In genomic region chr1:100037665-100038400, GRCh38 we compare ENCODE assay signal across 1 cellular context.
A peak's percentile ranks its signal among the peaks of the same experiment; 100 is the strongest.
TF ChIP-seq lines count a peak whose summit lies in the region.

No MANE protein-coding gene starts in this region.

TF ChIP-seq in K562, 482 proteins besides CTCF, POLR2A, EP300 and RAD21 (continued from another document and continues in another):
- TF ChIP-seq, protein P1, sequence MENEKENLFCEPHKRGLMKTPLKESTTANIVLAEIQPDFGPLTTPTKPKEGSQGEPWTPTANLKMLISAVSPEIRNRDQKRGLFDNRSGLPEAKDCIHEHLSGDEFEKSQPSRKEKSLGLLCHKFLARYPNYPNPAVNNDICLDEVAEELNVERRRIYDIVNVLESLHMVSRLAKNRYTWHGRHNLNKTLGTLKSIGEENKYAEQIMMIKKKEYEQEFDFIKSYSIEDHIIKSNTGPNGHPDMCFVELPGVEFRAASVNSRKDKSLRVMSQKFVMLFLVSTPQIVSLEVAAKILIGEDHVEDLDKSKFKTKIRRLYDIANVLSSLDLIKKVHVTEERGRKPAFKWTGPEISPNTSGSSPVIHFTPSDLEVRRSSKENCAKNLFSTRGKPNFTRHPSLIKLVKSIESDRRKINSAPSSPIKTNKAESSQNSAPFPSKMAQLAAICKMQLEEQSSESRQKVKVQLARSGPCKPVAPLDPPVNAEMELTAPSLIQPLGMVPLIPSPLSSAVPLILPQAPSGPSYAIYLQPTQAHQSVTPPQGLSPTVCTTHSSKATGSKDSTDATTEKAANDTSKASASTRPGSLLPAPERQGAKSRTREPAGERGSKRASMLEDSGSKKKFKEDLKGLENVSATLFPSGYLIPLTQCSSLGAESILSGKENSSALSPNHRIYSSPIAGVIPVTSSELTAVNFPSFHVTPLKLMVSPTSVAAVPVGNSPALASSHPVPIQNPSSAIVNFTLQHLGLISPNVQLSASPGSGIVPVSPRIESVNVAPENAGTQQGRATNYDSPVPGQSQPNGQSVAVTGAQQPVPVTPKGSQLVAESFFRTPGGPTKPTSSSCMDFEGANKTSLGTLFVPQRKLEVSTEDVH (IDR thresholded peaks at IDR 0.05; ENCODE audit: low read depth, partially characterized antibody): peak; percentile 37
- TF ChIP-seq ZNF551 (CRISPR knock-in tag; IDR thresholded peaks at IDR 0.05): no peak
- TF ChIP-seq CREB1 (IDR thresholded peaks at IDR 0.05): peak; percentile 92
- peak; percentile 91 for TF ChIP-seq CREB1 (CRISPR knock-in tag; IDR thresholded peaks at IDR 0.05)
- TF ChIP-seq ZFP30 (CRISPR knock-in tag; IDR thresholded peaks at IDR 0.05; ENCODE audit: borderline replicate concordance): no peak
- no peak for TF ChIP-seq SFPQ (IDR thresholded peaks at IDR 0.05; ENCODE audit: low read depth, low read length)
- TF ChIP-seq, protein P2, sequence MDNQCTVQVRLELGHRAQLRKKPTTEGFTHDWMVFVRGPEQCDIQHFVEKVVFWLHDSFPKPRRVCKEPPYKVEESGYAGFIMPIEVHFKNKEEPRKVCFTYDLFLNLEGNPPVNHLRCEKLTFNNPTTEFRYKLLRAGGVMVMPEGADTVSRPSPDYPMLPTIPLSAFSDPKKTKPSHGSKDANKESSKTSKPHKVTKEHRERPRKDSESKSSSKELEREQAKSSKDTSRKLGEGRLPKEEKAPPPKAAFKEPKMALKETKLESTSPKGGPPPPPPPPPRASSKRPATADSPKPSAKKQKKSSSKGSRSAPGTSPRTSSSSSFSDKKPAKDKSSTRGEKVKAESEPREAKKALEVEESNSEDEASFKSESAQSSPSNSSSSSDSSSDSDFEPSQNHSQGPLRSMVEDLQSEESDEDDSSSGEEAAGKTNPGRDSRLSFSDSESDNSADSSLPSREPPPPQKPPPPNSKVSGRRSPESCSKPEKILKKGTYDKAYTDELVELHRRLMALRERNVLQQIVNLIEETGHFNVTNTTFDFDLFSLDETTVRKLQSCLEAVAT (IDR thresholded peaks at IDR 0.05): peak in 1 of 2 experiments; percentile 68; a peak in 2 of 4 replicates
- TF ChIP-seq MYC (IDR thresholded peaks at IDR 0.05; ENCODE audit: low read depth, low read length): peak; percentile 82
- TF ChIP-seq MYC (CRISPR knock-in tag; IDR thresholded peaks at IDR 0.05; ENCODE audit: borderline replicate concordance, low read depth): peak; percentile 75; the same call in 1 of the 2 replicates
- TF ChIP-seq SMARCA4 (IDR thresholded peaks at IDR 0.05): no peak
- no peak for TF ChIP-seq ZBTB8A (IDR thresholded peaks at IDR 0.05; ENCODE audit: partially characterized antibody)
- no peak for TF ChIP-seq ZNF830 (CRISPR knock-in tag; IDR thresholded peaks at IDR 0.05)
- TF ChIP-seq, protein P3, sequence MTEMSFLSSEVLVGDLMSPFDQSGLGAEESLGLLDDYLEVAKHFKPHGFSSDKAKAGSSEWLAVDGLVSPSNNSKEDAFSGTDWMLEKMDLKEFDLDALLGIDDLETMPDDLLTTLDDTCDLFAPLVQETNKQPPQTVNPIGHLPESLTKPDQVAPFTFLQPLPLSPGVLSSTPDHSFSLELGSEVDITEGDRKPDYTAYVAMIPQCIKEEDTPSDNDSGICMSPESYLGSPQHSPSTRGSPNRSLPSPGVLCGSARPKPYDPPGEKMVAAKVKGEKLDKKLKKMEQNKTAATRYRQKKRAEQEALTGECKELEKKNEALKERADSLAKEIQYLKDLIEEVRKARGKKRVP (CRISPR knock-in tag; IDR thresholded peaks at IDR 0.05): no peak
- TF ChIP-seq JUNB (CRISPR knock-in tag; conservative IDR thresholded peaks at IDR 0.05): no peak
- TF ChIP-seq PKNOX1 (IDR thresholded peaks at IDR 0.05): 0 out of 2 replicates have a peak, but pooled peaks have one; percentile 8
- peak; percentile 34; the same call in 1 of the 2 replicates for TF ChIP-seq SMARCE1 (IDR thresholded peaks at IDR 0.05)
- no peak for TF ChIP-seq ATF3 (IDR thresholded peaks at IDR 0.05)
- peak; percentile 69; the same call in 1 of the 2 replicates for TF ChIP-seq ATF3 (CRISPR knock-in tag; conservative IDR thresholded peaks at IDR 0.05)
- TF ChIP-seq CREBBP (IDR thresholded peaks at IDR 0.05; ENCODE audit: low read depth, low read length): no peak
- TF ChIP-seq TEAD1 (CRISPR knock-in tag; IDR thresholded peaks at IDR 0.05): peak in 1 of 2 experiments; percentile 83; a peak in 2 of 4 replicates
- TF ChIP-seq MEIS2 (IDR thresholded peaks at IDR 0.05; ENCODE audit: partially characterized antibody): no peak
- TF ChIP-seq HDAC1 (IDR thresholded peaks at IDR 0.05): peak in 1 of 2 experiments; percentile 85; a peak in 2 of 4 replicates
- TF ChIP-seq ESRRB (CRISPR knock-in tag; IDR thresholded peaks at IDR 0.05; ENCODE audit: borderline replicate concordance): no peak
- TF ChIP-seq, protein P4, sequence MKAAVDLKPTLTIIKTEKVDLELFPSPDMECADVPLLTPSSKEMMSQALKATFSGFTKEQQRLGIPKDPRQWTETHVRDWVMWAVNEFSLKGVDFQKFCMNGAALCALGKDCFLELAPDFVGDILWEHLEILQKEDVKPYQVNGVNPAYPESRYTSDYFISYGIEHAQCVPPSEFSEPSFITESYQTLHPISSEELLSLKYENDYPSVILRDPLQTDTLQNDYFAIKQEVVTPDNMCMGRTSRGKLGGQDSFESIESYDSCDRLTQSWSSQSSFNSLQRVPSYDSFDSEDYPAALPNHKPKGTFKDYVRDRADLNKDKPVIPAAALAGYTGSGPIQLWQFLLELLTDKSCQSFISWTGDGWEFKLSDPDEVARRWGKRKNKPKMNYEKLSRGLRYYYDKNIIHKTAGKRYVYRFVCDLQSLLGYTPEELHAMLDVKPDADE (conservative IDR thresholded peaks at IDR 0.05; ENCODE audit: control insufficient read depth, low read depth, low read length): peak; percentile 83; the same call in 1 of the 2 replicates
- peak in 1 of 2 experiments; percentile 73; a peak in 2 of 4 replicates for TF ChIP-seq CSDE1 (IDR thresholded peaks at IDR 0.05)
- peak; percentile 45; the same call in 1 of the 2 replicates for TF ChIP-seq ARID4B (CRISPR knock-in tag; IDR thresholded peaks at IDR 0.05)
- no peak for TF ChIP-seq BCL6 (CRISPR knock-in tag; IDR thresholded peaks at IDR 0.05)
- peak; percentile 77 for TF ChIP-seq NKRF (IDR thresholded peaks at IDR 0.05; ENCODE audit: borderline replicate concordance)
- TF ChIP-seq PRMT5 (CRISPR knock-in tag; IDR thresholded peaks at IDR 0.05): no peak
- no peak for TF ChIP-seq CBX5 (IDR thresholded peaks at IDR 0.05; ENCODE audit: borderline replicate concordance, low read depth)
- TF ChIP-seq ZNF224 (CRISPR knock-in tag; IDR thresholded peaks at IDR 0.05): no peak
- TF ChIP-seq GABPB2 (CRISPR knock-in tag; conservative IDR thresholded peaks at IDR 0.05): no peak
- TF ChIP-seq, protein P5, sequence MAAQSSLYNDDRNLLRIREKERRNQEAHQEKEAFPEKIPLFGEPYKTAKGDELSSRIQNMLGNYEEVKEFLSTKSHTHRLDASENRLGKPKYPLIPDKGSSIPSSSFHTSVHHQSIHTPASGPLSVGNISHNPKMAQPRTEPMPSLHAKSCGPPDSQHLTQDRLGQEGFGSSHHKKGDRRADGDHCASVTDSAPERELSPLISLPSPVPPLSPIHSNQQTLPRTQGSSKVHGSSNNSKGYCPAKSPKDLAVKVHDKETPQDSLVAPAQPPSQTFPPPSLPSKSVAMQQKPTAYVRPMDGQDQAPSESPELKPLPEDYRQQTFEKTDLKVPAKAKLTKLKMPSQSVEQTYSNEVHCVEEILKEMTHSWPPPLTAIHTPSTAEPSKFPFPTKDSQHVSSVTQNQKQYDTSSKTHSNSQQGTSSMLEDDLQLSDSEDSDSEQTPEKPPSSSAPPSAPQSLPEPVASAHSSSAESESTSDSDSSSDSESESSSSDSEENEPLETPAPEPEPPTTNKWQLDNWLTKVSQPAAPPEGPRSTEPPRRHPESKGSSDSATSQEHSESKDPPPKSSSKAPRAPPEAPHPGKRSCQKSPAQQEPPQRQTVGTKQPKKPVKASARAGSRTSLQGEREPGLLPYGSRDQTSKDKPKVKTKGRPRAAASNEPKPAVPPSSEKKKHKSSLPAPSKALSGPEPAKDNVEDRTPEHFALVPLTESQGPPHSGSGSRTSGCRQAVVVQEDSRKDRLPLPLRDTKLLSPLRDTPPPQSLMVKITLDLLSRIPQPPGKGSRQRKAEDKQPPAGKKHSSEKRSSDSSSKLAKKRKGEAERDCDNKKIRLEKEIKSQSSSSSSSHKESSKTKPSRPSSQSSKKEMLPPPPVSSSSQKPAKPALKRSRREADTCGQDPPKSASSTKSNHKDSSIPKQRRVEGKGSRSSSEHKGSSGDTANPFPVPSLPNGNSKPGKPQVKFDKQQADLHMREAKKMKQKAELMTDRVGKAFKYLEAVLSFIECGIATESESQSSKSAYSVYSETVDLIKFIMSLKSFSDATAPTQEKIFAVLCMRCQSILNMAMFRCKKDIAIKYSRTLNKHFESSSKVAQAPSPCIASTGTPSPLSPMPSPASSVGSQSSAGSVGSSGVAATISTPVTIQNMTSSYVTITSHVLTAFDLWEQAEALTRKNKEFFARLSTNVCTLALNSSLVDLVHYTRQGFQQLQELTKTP (IDR thresholded peaks at IDR 0.05; ENCODE audit: low read depth in 1 of 2, partially characterized antibody in 2 of 2): no peak
- peak in 1 of 2 experiments; percentile 71 for TF ChIP-seq E2F6 (IDR thresholded peaks at IDR 0.05; ENCODE audit: borderline replicate concordance in 1 of 2, extremely low read depth in 1 of 2, insufficient read depth in 1 of 2, insufficient read length in 1 of 2, low read depth in 1 of 2, low read length in 1 of 2, poor library complexity in 1 of 2, severe bottlenecking in 1 of 2)
